ENCODE assay signal across 11 cellular contexts in genomic region chr21:45747802-45748445, GRCh38.
DNase-seq lines count a peak whose midpoint lies in the region; ATAC-seq and TF ChIP-seq lines count a peak whose summit lies in the region.
"Had no signal": no experiment of that assay in that cellular context is flagged by ENCODE, and none has a peak within 500 bp of the region (broad histone marks: within the 10 kb centered on the region; RNA-seq: fewer than 3 reads in every experiment).

No MANE protein-coding gene starts in this region.

- peaks cover 0 to 18% (median 0%) of the 10 kb centered on the region in 3 donors for H3K4me1 Mint-ChIP-seq in T-cell

- H3K4me1 ChIP-seq in mammary epithelial cell (ENCODE audit: insufficient read depth, low read length), result peaks cover 12% of the 10 kb centered on the region
- no peaks in the 10 kb centered on the region for H3K4me1 ChIP-seq in prostate gland (replicated peaks)
- H3K4me1 ChIP-seq in tibial nerve, result no peaks in the 10 kb centered on the region

- TF ChIP-seq CTCF in mammary epithelial cell (conservative IDR thresholded peaks at IDR 0.05 in 1 of 2, IDR thresholded peaks at IDR 0.05 in 1 of 2; ENCODE audit: extremely low read depth in 1 of 2, insufficient read depth in 1 of 2, low read depth in 1 of 2, low read length in 2 of 2) (peak; percentile 3 to 29), prostate gland (IDR thresholded peaks at IDR 0.05) (no peak), tibial nerve (IDR thresholded peaks at IDR 0.05) (no peak)

- H3K27ac ChIP-seq in mammary epithelial cell (ENCODE audit: insufficient read depth, low read depth, low read length) (no peak overlapping the region), prostate gland (no peak overlapping the region), tibial nerve (no peak overlapping the region)

- H3K4me2 ChIP-seq in mammary epithelial cell (ENCODE audit: insufficient read depth, low read depth, low read length), result no peak overlapping the region

- no TSS peak for BruUV-seq in mammary epithelial cell (replicated peaks; lab: Mats Ljungman, UMichigan)

- intact Hi-C loops in mammary epithelial cell (cut with micrococcal nuclease), result loop anchor here (10.0 kb wide), 1 partner anchor 93 kb away; no protein-coding TSS in a partner anchor
- intact Hi-C loops in prostate gland (cut with DNase I), result no loop called here

- H3K9me3 ChIP-seq in mammary epithelial cell (replicated peaks; ENCODE audit: insufficient read depth, low read length) (peaks cover 2% of the 10 kb centered on the region), prostate gland (no peaks in the 10 kb centered on the region), tibial nerve (no peaks in the 10 kb centered on the region)

- POLR2A ChIA-PET in T-cell (lab: Charles Lee), result no interaction called here

- WGBS in mammary epithelial cell (ENCODE audit: low coverage, missing lambda C conversion rate), result 31% methylated on average over 13 of the region's 18 CpGs
- WGBS in prostate gland, result 38% methylated on average over 18 of the region's 18 CpGs
- 71 to 72% methylated on average over 17 to 18 of the region's 18 CpGs for WGBS in tibial nerve, 2 donors

- no peaks in the 10 kb centered on the region for H3K79me2 ChIP-seq in mammary epithelial cell (ENCODE audit: insufficient read depth, low read length)

- no peaks in the 10 kb centered on the region for H3K36me3 ChIP-seq in mammary epithelial cell (ENCODE audit: insufficient read depth, low read length)
- H3K36me3 ChIP-seq in prostate gland, result no peaks in the 10 kb centered on the region
- peaks cover 0 to 15% (median 0%) of the 10 kb centered on the region in 3 donors for H3K36me3 ChIP-seq in tibial nerve

- dilution Hi-C loops in mammary epithelial cell (cut with HindIII; ENCODE audit: low sequenced_read_pairs), result no loop called here

- no peak overlapping the region for H3K4me3 ChIP-seq in mammary epithelial cell (replicated peaks in 1 of 3; ENCODE audit: insufficient read depth in 1 of 3, low read depth in 2 of 3, low read length in 3 of 3)
- H3K4me3 ChIP-seq in prostate gland, result no peak overlapping the region
- H3K4me3 ChIP-seq in tibial nerve, result no peak overlapping the region

- H2AFZ ChIP-seq in mammary epithelial cell (ENCODE audit: low read depth, low read length), result peak overlapping the region; percentile 7

- in situ Hi-C loops in mammary epithelial cell (cut with MboI; ENCODE audit: low sequenced_read_pairs in 2 of 2), result no loop called here

- H3K27me3 ChIP-seq in mammary epithelial cell (ENCODE audit: insufficient read depth, low read length), result peaks cover 4% of the 10 kb centered on the region
- H3K27me3 ChIP-seq in prostate gland (replicated peaks; ENCODE audit: insufficient read depth), result no peaks in the 10 kb centered on the region
- H3K27me3 ChIP-seq in tibial nerve, result no peaks in the 10 kb centered on the region

- H3K27ac Mint-ChIP-seq in T-cell, result no peak overlapping the region

- no peak overlapping the region for H3K9ac ChIP-seq in mammary epithelial cell (ENCODE audit: insufficient read depth, low read length)

- CTCF ChIA-PET in mammary epithelial cell (lab: Charles Lee; ENCODE audit: low non-redundant PET), result no interaction called here
- CTCF ChIA-PET in T-cell (lab: Charles Lee), result no interaction called here

- TF ChIP-seq EP300 in tibial nerve (IDR thresholded peaks at IDR 0.05), result no peak

- DNase-seq in GM04504 (ENCODE audit: low read depth), result peak; percentile 50
- DNase-seq in NCI-H2171 treated with DMSO at 0.1 percent for 48 hours (lab: John Stamatoyannopoulos, UW), result peak; percentile 95
- DNase-seq in mammary epithelial cell, result peak; percentile 77
- peak; percentile 22 for DNase-seq in prostate gland (ENCODE audit: low spot score)
- no peak for DNase-seq in T-cell
- no peak for DNase-seq in tibial nerve (ENCODE audit: low spot score in 2 of 2)
- DNase-seq: activated effector memory CD4-positive, alpha-beta T cell treated with Interleukin-2 at 50 U/mL for 16 hours; NCI-H2029 treated with DMSO at 0.1 percent for 48 hours; stimulated activated CD4-positive, alpha-beta T cell treated with anti-CD3 and anti-CD28 coated beads, Interleukin-2, amount 100 ng/mL, for 24 hours had no signal

- no peak for TF ChIP-seq POLR2A in prostate gland (IDR thresholded peaks at IDR 0.05)
- no peak for TF ChIP-seq POLR2A in tibial nerve (IDR thresholded peaks at IDR 0.05)

- no peaks in the 10 kb centered on the region for H4K20me1 ChIP-seq in mammary epithelial cell (ENCODE audit: insufficient read depth, low read length)

- ATAC-seq in HG02678 (IDR thresholded peaks at IDR 0.05; ENCODE audit: unreplicated experiment) (no peak), GM21423 (IDR thresholded peaks at IDR 0.05; ENCODE audit: unreplicated experiment) (no peak), T-cell (replicated peaks in 1 of 4) (no peak)

- no peaks in the 10 kb centered on the region for H3K27me3 Mint-ChIP-seq in T-cell

- H3K9me3 Mint-ChIP-seq in T-cell, result no peaks in the 10 kb centered on the region

- no peak overlapping the region for H3K4me3 Mint-ChIP-seq in T-cell

- H3K36me3 Mint-ChIP-seq in T-cell, result peaks cover 4% of the 10 kb centered on the region

Comparison
In these comparisons a context has a peak if more than half of its experiments do, and no peak if none do; other contexts are left out.
1. DNase-seq: peak in GM04504 (single experiment), NCI-H2171 treated with DMSO at 0.1 percent for 48 hours (single experiment), mammary epithelial cell (single experiment) and prostate gland (single experiment); none in T-cell (0 of 34) and tibial nerve (0 of 2).
2. CTCF ChIP-seq: peak in mammary epithelial cell (2 of 2); none in prostate gland (0 of 4) and tibial nerve (0 of 5).